Comparison of ENCODE assay signal across 8 cellular contexts in the genomic region with DNA sequence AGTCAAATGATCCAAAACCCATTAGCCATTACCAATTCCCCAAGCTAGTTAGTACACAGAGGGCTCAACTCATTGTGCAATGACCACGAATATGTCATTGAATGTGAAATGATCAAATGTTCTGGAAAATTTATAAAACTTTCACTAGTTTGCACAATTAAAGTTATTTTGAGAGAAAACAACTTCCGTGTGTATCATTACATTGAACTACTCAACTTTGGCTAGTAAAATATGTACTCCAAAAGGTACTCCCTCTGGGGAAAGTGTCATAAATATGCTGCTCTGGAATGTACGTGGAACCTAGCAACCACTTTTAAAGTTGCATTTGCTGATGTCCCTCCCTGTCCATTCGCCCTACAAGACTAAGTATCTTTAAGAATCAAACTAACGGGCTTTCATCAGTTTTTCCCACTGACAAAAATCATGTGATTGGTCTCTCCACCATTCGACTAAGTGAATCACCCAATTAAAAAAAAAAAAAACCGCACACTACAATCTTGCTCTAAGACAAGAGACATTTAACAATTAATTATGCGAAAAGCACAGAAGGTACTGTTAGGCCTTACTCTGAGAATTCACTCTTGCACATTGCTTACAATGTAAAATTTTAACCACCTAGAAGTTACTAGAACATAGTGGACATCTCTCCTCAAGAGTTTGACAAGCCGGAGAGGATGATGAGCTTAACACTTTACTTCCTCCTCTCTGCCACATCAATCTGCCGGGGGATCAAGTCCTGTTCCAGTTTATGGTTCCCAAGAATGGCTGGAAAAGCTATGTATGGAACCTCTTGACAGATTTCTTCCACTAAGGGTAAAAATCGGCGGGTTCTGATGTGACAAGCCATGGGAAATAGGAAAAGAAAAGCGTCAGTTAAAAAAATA. TPM values are rescaled to one million over a fixed set of nuclear protein-coding genes. Genes with fewer than 3 reads are reported as not detected.
DNase-seq lines count a peak whose midpoint lies in the region; ATAC-seq, FAIRE-seq and TF ChIP-seq lines count a peak whose summit lies in the region.

No MANE protein-coding gene starts in this region.

- 15 to 21% (median 18%) methylated on average over 13 of the region's 13 CpGs for WGBS in adrenal gland, 4 donors
- WGBS in HepG2 (ENCODE audit: low lambda C conversion rate) = 8% methylated on average over 13 of the region's 13 CpGs
- 16 to 20% methylated on average over 12 to 13 of the region's 13 CpGs for WGBS in transverse colon (ENCODE audit: low coverage in 1 of 2), 2 donors

- no peak for FAIRE-seq in HepG2 (lab: Jason Lieb, UNC)

- TF ChIP-seq CTCF in AG04449 (IDR thresholded peaks at IDR 0.05; ENCODE audit: insufficient read depth, low read length, missing control alignments) = no peak
- no peak for TF ChIP-seq CTCF in HFF-Myc (IDR thresholded peaks at IDR 0.05; ENCODE audit: low read depth, low read length, missing control alignments)
- TF ChIP-seq CTCF in adrenal gland (IDR thresholded peaks at IDR 0.05) = no peak
- TF ChIP-seq CTCF in HepG2 (CRISPR knock-in tag; IDR thresholded peaks at IDR 0.05) = no peak
- TF ChIP-seq CTCF in transverse colon (IDR thresholded peaks at IDR 0.05) = no peak

- no peak for TF ChIP-seq POLR2A in adrenal gland (IDR thresholded peaks at IDR 0.05)
- no peak for TF ChIP-seq POLR2A in HepG2 (IDR thresholded peaks at IDR 0.05; ENCODE audit: insufficient read depth in 1 of 2, low read depth in 2 of 2, low read length in 2 of 2)
- TF ChIP-seq POLR2A in transverse colon (IDR thresholded peaks at IDR 0.05) = no peak

- H3K36me3 ChIP-seq in adrenal gland (replicated peaks in 1 of 2) = no peaks in the 10 kb centered on the region
- peaks cover 3 to 12% of the 10 kb centered on the region in 2 experiments; a peak in 3 of 5 replicates for H3K36me3 ChIP-seq in HepG2 (replicated peaks in 1 of 2; ENCODE audit: control insufficient read depth in 1 of 2, insufficient read depth in 2 of 2, low read length in 2 of 2)
- H3K36me3 ChIP-seq in transverse colon = peaks cover 0 to 3% (median 0%) of the 10 kb centered on the region in 4 donors

- H3K79me2 ChIP-seq in HepG2 (ENCODE audit: insufficient read depth, low read length) = peaks cover 58% of the 10 kb centered on the region

- H3K27ac ChIP-seq in adrenal gland = peak overlapping the region in 4 of 5 donors; percentile 82 to 95 (median 93)
- peak overlapping the region; percentile 74 for H3K27ac ChIP-seq in HepG2 (ENCODE audit: extremely low read length, insufficient read depth, low read length)
- H3K27ac ChIP-seq in transverse colon = peak overlapping the region; percentile 93 to 98 (median 95)

- peaks cover 41% of the 10 kb centered on the region for H4K20me1 ChIP-seq in HepG2 (ENCODE audit: insufficient read depth, low read length)

- CTCF ChIA-PET in AG04449 (lab: Yijun Ruan, JAX) (interaction anchor here (0.7 to 6.3 kb wide), 9 partner anchors 11 to 223 kb away, joined by 3 to 62 read pairs (median 5); a partner anchor contains a TSS), HepG2 (lab: Yijun Ruan, JAX; ENCODE audit: low intra/inter-chr PET ratio, low total read pairs) (no interaction called here)

- in situ Hi-C loops in HepG2 (cut with HindIII; ENCODE audit: extremely low pct_ligation_motif_present, low pct_unique_long_range_greater_than_20kb) (loop anchor here (5.0 kb wide), 1 partner anchor 53 kb away; no protein-coding TSS in a partner anchor), transverse colon (cut with MboI; ENCODE audit: low pct_ligation_motif_present in 1 of 4, low pct_unique_long_range_greater_than_20kb in 1 of 4, low sequenced_read_pairs in 3 of 4) (loop anchor here in 1 of 4 donors (5.0 kb wide), 1 partner anchor 53 kb away; no protein-coding TSS in a partner anchor)

- H3K4me1 ChIP-seq in adrenal gland (replicated peaks in 1 of 2) (peaks cover 13 to 48% of the 10 kb centered on the region in 2 donors), HepG2 (ENCODE audit: insufficient read depth, low read length) (peaks cover 44% of the 10 kb centered on the region), transverse colon (peaks cover 31 to 50% (median 39%) of the 10 kb centered on the region in 4 donors)

- H3K4me3 ChIP-seq in AG04449 (ENCODE audit: low read depth, low read length) (peak overlapping the region; percentile 97), HFF-Myc (replicated peaks; ENCODE audit: low read depth, low read length) (peak overlapping the region; percentile 69), adrenal gland (peak overlapping the region in 3 of 4 donors; percentile 76 to 77 (median 76)), HepG2 (replicated peaks in 1 of 3; ENCODE audit: insufficient read depth in 1 of 3, low read depth in 2 of 3, low read length in 3 of 3) (peak overlapping the region; percentile 87 to 97 (median 90)), transverse colon (peak overlapping the region; percentile 66 to 97 (median 83))

- POLR2A ChIA-PET in AG04449 (lab: Yijun Ruan, JAX) = interaction anchor here (0.6 kb wide), 1 partner anchor 41 kb away, joined by 3 read pairs; no protein-coding TSS in a partner anchor
- POLR2A ChIA-PET in HepG2 (lab: Yijun Ruan, JAX) = interaction anchor here (0.6 to 2.0 kb wide), 5 partner anchors 33 to 225 kb away, joined by 3 to 6 read pairs (median 4); a partner anchor contains a TSS

- H3K9me3 ChIP-seq in adrenal gland (replicated peaks in 1 of 3) (no peaks in the 10 kb centered on the region), HepG2 (ENCODE audit: low read length) (no peaks in the 10 kb centered on the region), transverse colon (no peaks in the 10 kb centered on the region)

- BruUV-seq in HepG2 (replicated peaks; lab: Mats Ljungman, UMichigan) = TSS peak; percentile 65

- no peak overlapping the region for H2AFZ ChIP-seq in HepG2 (ENCODE audit: low read length)

- DNase-seq in AG04449 (ENCODE audit: low read depth, low spot score) (no peak), HFF-Myc (ENCODE audit: extremely low read depth, low read depth) (no peak), adrenal gland (no peak), HepG2 (ENCODE audit: low spot score) (no peak), transverse colon (no peak), NCI-H1092 treated with DMSO at 0.1 percent for 48 hours (lab: John Stamatoyannopoulos, UW) (no peak)

- ATAC-seq in HepG2 (no peak), GM21381 (IDR thresholded peaks at IDR 0.05; ENCODE audit: unreplicated experiment) (no peak), HG02885 (IDR thresholded peaks at IDR 0.05; ENCODE audit: poor library complexity, unreplicated experiment) (no peak)

- no peaks in the 10 kb centered on the region for H3K27me3 ChIP-seq in adrenal gland
- H3K27me3 ChIP-seq in HepG2 (ENCODE audit: control insufficient read depth in 1 of 2, insufficient read depth in 2 of 2, low read length in 2 of 2) = no peaks in the 10 kb centered on the region; a peak in 1 of 5 replicates
- no peaks in the 10 kb centered on the region for H3K27me3 ChIP-seq in transverse colon

- H3K4me2 ChIP-seq in HepG2 (ENCODE audit: low read depth, low read length) = peak overlapping the region; percentile 88

- intact Hi-C loops in adrenal gland (cut with DNase I) = loop anchor here in 1 of 2 donors (10.0 kb wide), 1 partner anchor 121 kb away; a partner anchor contains a TSS
- intact Hi-C loops in HepG2 (cut with micrococcal nuclease; ENCODE audit: unreplicated experiment) = no loop called here
- intact Hi-C loops in transverse colon (cut with DNase I; ENCODE audit: low total_unique reads) = no loop called here

- no peak for TF ChIP-seq EP300 in HepG2 (IDR thresholded peaks at IDR 0.05; ENCODE audit: low read depth in 2 of 2, low read length in 2 of 2)
- TF ChIP-seq EP300 in HepG2 (CRISPR knock-in tag; IDR thresholded peaks at IDR 0.05; ENCODE audit: borderline replicate concordance) = no peak
- no peak for TF ChIP-seq EP300 in transverse colon (IDR thresholded peaks at IDR 0.05; ENCODE audit: low read depth)

- H3K9ac ChIP-seq in HepG2 (ENCODE audit: insufficient read depth, low read depth, low read length) = peak overlapping the region; percentile 97

- no peak for TF ChIP-seq RAD21 in HepG2 (CRISPR knock-in tag; IDR thresholded peaks at IDR 0.05)

RNA-seq across cellular contexts. Expression of a gene that starts 1.1 kb away (rescaled TPM):
- 10 to 100 TPM; 25.0 to 44.1 (median 33.1) TPM for total RNA-seq in adrenal gland
- polyA plus RNA-seq in adrenal gland = 10 to 100 TPM in 2 of 3 donors, 1 to 10 TPM in 1; 5.4 to 49.1 (median 11.3) TPM
- 39.3 and 59.0 TPM in 2 replicates for total RNA-seq in HepG2 (2016; rRNA removed; fragmentation: Illumina TruSeq; extraction: Trizol)
- 2.3 and 3.6 TPM in 2 replicates for total RNA-seq in HepG2 (2016; cell fraction: cytosol; rRNA removed; fragmentation: Illumina TruSeq; extraction: Trizol; ENCODE audit: low read depth)
- total RNA-seq in HepG2 (2016; cell fraction: insoluble cytoplasmic fraction; rRNA removed; fragmentation: Illumina TruSeq; extraction: Trizol) = 39.7 and 56.7 TPM in 2 replicates
- 10.1 and 13.7 TPM in 2 replicates for total RNA-seq in HepG2 (2016; cell fraction: membrane; rRNA removed; fragmentation: Illumina TruSeq; extraction: Trizol)
- total RNA-seq in HepG2 (2016; cell fraction: nucleus; rRNA removed; fragmentation: Illumina TruSeq; extraction: Trizol) = 22.6 and 23.2 TPM in 2 replicates
- 19.4 and 24.3 TPM in 2 replicates for polyA plus RNA-seq in HepG2 (2011; rRNA removed)
- polyA plus RNA-seq in HepG2 (2011; cell fraction: cytosol; rRNA removed) = 12.3 and 17.8 TPM in 2 replicates
- 8.4 and 8.6 TPM in 2 replicates for polyA plus RNA-seq in HepG2 (2011; cell fraction: nucleus; rRNA removed)
- 17.3 and 26.9 TPM in 2 replicates for polyA plus RNA-seq in HepG2 (2012)
- 1.1 and 1.2 TPM in 2 replicates for polyA plus RNA-seq in HepG2 (2016; cell fraction: cytosol; fragmentation: Illumina TruSeq; extraction: Trizol; ENCODE audit: low read depth)
- polyA plus RNA-seq in HepG2 (2016; cell fraction: insoluble cytoplasmic fraction; fragmentation: Illumina TruSeq; extraction: Trizol; ENCODE audit: low read depth) = 54.1 and 54.3 TPM in 2 replicates
- 4.5 and 5.6 TPM in 2 replicates for polyA plus RNA-seq in HepG2 (2016; cell fraction: membrane; fragmentation: Illumina TruSeq; extraction: Trizol; ENCODE audit: low read depth)
- 27.5 and 28.4 TPM in 2 replicates for polyA plus RNA-seq in HepG2 (2016; cell fraction: nucleus; fragmentation: Illumina TruSeq; extraction: Trizol; ENCODE audit: insufficient read depth, low read depth)
- polyA minus RNA-seq in HepG2 (2011; rRNA and poly(A)+ RNA removed; ENCODE audit: low replicate concordance) = 11.0 and 11.5 TPM in 2 replicates
- polyA minus RNA-seq in HepG2 (2011; cell fraction: cytosol; rRNA and poly(A)+ RNA removed) = 28.0 and 28.4 TPM in 2 replicates
- polyA minus RNA-seq in HepG2 (2011; cell fraction: nucleus; rRNA and poly(A)+ RNA removed) = 17.9 and 19.4 TPM in 2 replicates
- 10 to 100 TPM; 19.3 to 44.6 (median 30.7) TPM for total RNA-seq in transverse colon

RNA-seq across cellular contexts. Expression of a gene that starts 38.1 kb away (rescaled TPM):
- total RNA-seq in adrenal gland (not detected), HepG2 (2016; rRNA removed; fragmentation: Illumina TruSeq; extraction: Trizol) (7.6 and 8.6 TPM in 2 replicates), transverse colon (under 1 TPM in 1 of 4 donors, not detected in 3; 0.32 TPM)
- polyA plus RNA-seq in adrenal gland (under 1 TPM in 1 of 3 donors, not detected in 2; 0.27 TPM), HepG2 (2011; rRNA removed) (12.5 and 18.5 TPM in 2 replicates)
- total RNA-seq in HepG2 (2016; cell fraction: cytosol; rRNA removed; fragmentation: Illumina TruSeq; extraction: Trizol; ENCODE audit: low read depth) = 2.6 and 2.8 TPM in 2 replicates
- 8.2 and 9.4 TPM in 2 replicates for total RNA-seq in HepG2 (2016; cell fraction: insoluble cytoplasmic fraction; rRNA removed; fragmentation: Illumina TruSeq; extraction: Trizol)
- total RNA-seq in HepG2 (2016; cell fraction: membrane; rRNA removed; fragmentation: Illumina TruSeq; extraction: Trizol) = 9.0 and 9.1 TPM in 2 replicates
- 3.9 and 5.5 TPM in 2 replicates for total RNA-seq in HepG2 (2016; cell fraction: nucleus; rRNA removed; fragmentation: Illumina TruSeq; extraction: Trizol)
- 13.8 and 17.1 TPM in 2 replicates for polyA plus RNA-seq in HepG2 (2011; cell fraction: cytosol; rRNA removed)
- 2.2 and 4.1 TPM in 2 replicates for polyA plus RNA-seq in HepG2 (2011; cell fraction: nucleus; rRNA removed)
- 5.2 and 28.7 TPM in 2 replicates for polyA plus RNA-seq in HepG2 (2012)
- polyA plus RNA-seq in HepG2 (2016; cell fraction: cytosol; fragmentation: Illumina TruSeq; extraction: Trizol; ENCODE audit: low read depth) = 8.5 and 8.8 TPM in 2 replicates
- 33.2 and 42.8 TPM in 2 replicates for polyA plus RNA-seq in HepG2 (2016; cell fraction: insoluble cytoplasmic fraction; fragmentation: Illumina TruSeq; extraction: Trizol; ENCODE audit: low read depth)
- 21.0 and 21.4 TPM in 2 replicates for polyA plus RNA-seq in HepG2 (2016; cell fraction: membrane; fragmentation: Illumina TruSeq; extraction: Trizol; ENCODE audit: low read depth)
- polyA plus RNA-seq in HepG2 (2016; cell fraction: nucleus; fragmentation: Illumina TruSeq; extraction: Trizol; ENCODE audit: insufficient read depth, low read depth) = 17.4 and 21.8 TPM in 2 replicates
- 29.1 TPM in 1 of 2 replicates, not detected in the other for polyA minus RNA-seq in HepG2 (2011; rRNA and poly(A)+ RNA removed; ENCODE audit: low replicate concordance)
- polyA minus RNA-seq in HepG2 (2011; cell fraction: cytosol; rRNA and poly(A)+ RNA removed) = 8.1 and 8.9 TPM in 2 replicates
- polyA minus RNA-seq in HepG2 (2011; cell fraction: nucleus; rRNA and poly(A)+ RNA removed) = 4.1 and 5.3 TPM in 2 replicates
